In the genomic region with DNA sequence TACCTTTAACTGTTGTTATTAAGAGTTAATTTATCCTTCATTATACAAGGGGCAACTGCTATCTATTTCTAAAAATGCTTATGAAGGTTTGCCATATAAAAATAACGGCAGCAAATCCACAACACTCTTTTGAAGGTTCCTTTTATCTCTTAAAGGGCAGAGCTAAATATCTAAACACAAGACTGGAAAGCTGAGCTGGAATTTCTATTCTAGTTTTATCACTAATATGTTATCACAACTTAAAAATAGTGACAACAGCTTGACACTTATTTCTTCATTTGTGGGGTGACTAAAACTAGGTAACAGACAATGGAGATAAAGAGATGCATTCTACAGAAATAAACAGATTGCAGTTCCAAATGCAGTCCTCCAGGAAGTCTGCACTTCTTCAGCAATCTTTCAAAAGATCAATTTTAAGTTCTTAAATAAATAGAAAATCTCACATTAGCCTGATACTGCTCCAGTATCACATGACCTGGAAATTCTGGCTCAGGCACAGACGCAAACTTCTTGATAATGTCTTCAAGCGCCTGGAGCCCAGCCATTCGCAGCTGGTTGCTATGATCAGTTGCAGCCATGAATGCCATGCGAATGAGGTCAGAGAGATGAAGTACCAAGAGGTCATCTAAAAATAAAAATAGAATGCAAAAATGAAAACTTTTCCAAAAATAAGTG, we compare ENCODE assay signal across 11 cellular contexts. TPM values are rescaled to one million over a fixed set of nuclear protein-coding genes. Genes with fewer than 3 reads are reported as not detected.
DNase-seq lines count a peak whose midpoint lies in the region; ATAC-seq and TF ChIP-seq lines count a peak whose summit lies in the region.
"Had no signal": no experiment of that assay in that cellular context is flagged by ENCODE, and none has a peak within 500 bp of the region (broad histone marks: within the 10 kb centered on the region; RNA-seq: fewer than 3 reads in every experiment).

No MANE protein-coding gene starts in this region.

- no peak overlapping the region for H3K4me3 ChIP-seq in fibroblast of lung (replicated peaks in 1 of 4; ENCODE audit: control extremely low read depth in 1 of 4, insufficient read depth in 1 of 4, low read depth in 3 of 4, low read length in 4 of 4)
- no peak overlapping the region for H3K4me3 ChIP-seq in lung
- H3K4me3 ChIP-seq in tibial nerve, result no peak overlapping the region
- H3K4me3 ChIP-seq: SK-N-MC had no signal

- H3K27me3 ChIP-seq in fibroblast of lung (ENCODE audit: control insufficient read depth, insufficient read depth, low read length), result no peaks in the 10 kb centered on the region
- no peaks in the 10 kb centered on the region for H3K27me3 ChIP-seq in lung (ENCODE audit: control insufficient read depth, insufficient read depth)
- H3K27me3 ChIP-seq in tibial nerve, result no peaks in the 10 kb centered on the region

- no peak for TF ChIP-seq POLR2A in tibial nerve (IDR thresholded peaks at IDR 0.05)

- peak overlapping the region; percentile 85 for H3K27ac ChIP-seq in fibroblast of lung (ENCODE audit: insufficient read depth, low read length)
- peak overlapping the region in 1 of 2 donors; percentile 83 for H3K27ac ChIP-seq in lung (ENCODE audit: low read depth in 1 of 2, low read length in 1 of 2)
- peak overlapping the region in 2 of 4 donors; percentile 38 to 61 for H3K27ac ChIP-seq in tibial nerve
- H3K27ac ChIP-seq: SK-N-MC had no signal

- H3K79me2 ChIP-seq in fibroblast of lung (ENCODE audit: control insufficient read depth, insufficient read depth, low read length), result no peaks in the 10 kb centered on the region

- no peak overlapping the region for H2AFZ ChIP-seq in fibroblast of lung (ENCODE audit: low read length)

- DNase-seq in HS-27A (ENCODE audit: low read depth) (peak; percentile 46), fibroblast of lung (ENCODE audit: low read depth in 2 of 2) (peak; percentile 81 to 89), lung (ENCODE audit: low spot score) (peak; percentile 68), tibial nerve (ENCODE audit: low spot score in 2 of 2) (peak; percentile 58 to 70), NCI-H2171 treated with DMSO at 0.1 percent for 48 hours (lab: John Stamatoyannopoulos, UW) (no peak), NOMO-1 treated with dmso at 0.1 percent for 144 hours (lab: John Stamatoyannopoulos, UW; ENCODE audit: unreplicated experiment) (no peak), cortex of kidney (lab: John Stamatoyannopoulos, UW) (no peak)
- DNase-seq: activated CD4-positive, alpha-beta T cell treated with anti-CD3 and anti-CD28 coated beads for 36 hours; NCI-H2107 had no signal

- peak in 1 of 2 donors; percentile 54 for TF ChIP-seq EP300 in tibial nerve (IDR thresholded peaks at IDR 0.05)

- H3K4me1 ChIP-seq in fibroblast of lung (ENCODE audit: control insufficient read depth, extremely low read depth, insufficient read depth, low read length) (peaks cover 5% of the 10 kb centered on the region), lung (ENCODE audit: control insufficient read depth in 2 of 2, insufficient read depth in 2 of 2, low read length in 2 of 2) (peaks cover 4 to 9% of the 10 kb centered on the region in 2 donors), tibial nerve (peaks cover 0 to 22% (median 8%) of the 10 kb centered on the region in 4 donors)

- H3K36me3 ChIP-seq in fibroblast of lung (ENCODE audit: control insufficient read depth, insufficient read depth, low read length) (no peaks in the 10 kb centered on the region), lung (ENCODE audit: control insufficient read depth in 2 of 2, insufficient read depth in 2 of 2, low read length in 2 of 2) (peaks cover 18 to 19% of the 10 kb centered on the region in 2 donors), tibial nerve (peaks cover 0 to 75% (median 13%) of the 10 kb centered on the region in 3 donors)

- no peak overlapping the region for H3K9ac ChIP-seq in fibroblast of lung (ENCODE audit: insufficient read depth, low read length)

- peak overlapping the region; percentile 28 for H3K4me2 ChIP-seq in fibroblast of lung (ENCODE audit: extremely low read depth, insufficient read depth, low read length)

- TF ChIP-seq CTCF in fibroblast of lung (conservative IDR thresholded peaks at IDR 0.05 in 1 of 2, IDR thresholded peaks at IDR 0.05 in 1 of 2; ENCODE audit: low read depth in 1 of 2, low read length in 2 of 2) (no peak), lung (IDR thresholded peaks at IDR 0.05; ENCODE audit: control extremely low read depth, extremely low read depth) (no peak), tibial nerve (IDR thresholded peaks at IDR 0.05) (no peak)

- 59 to 80% methylated on average over 5 of the region's 5 CpGs for WGBS in lung, 2 donors
- 20 to 28% methylated on average over 5 of the region's 5 CpGs for WGBS in tibial nerve, 2 donors

- no peaks in the 10 kb centered on the region for H4K20me1 ChIP-seq in fibroblast of lung (ENCODE audit: control insufficient read depth, extremely low read depth, insufficient read depth, low read length)

- no peaks in the 10 kb centered on the region for H3K9me3 ChIP-seq in fibroblast of lung (ENCODE audit: control insufficient read depth, insufficient read depth, low read depth, low read length)
- H3K9me3 ChIP-seq in lung (ENCODE audit: control insufficient read depth in 2 of 2, insufficient read depth in 1 of 2, low read length in 1 of 2), result no peaks in the 10 kb centered on the region
- H3K9me3 ChIP-seq in tibial nerve, result no peaks in the 10 kb centered on the region

- ATAC-seq in lung (ENCODE audit: insufficient read depth, low FRiP score), result no peak
- ATAC-seq in HG03439 (IDR thresholded peaks at IDR 0.05; ENCODE audit: unreplicated experiment), result no peak
- ATAC-seq: activated CD4-positive, alpha-beta T cell treated with anti-CD3 and anti-CD28 coated beads for 36 hours had no signal

RNA-seq across cellular contexts. Expression of a gene that starts 54.0 kb away (rescaled TPM):
- total RNA-seq in fibroblast of lung, result 13.4 and 13.7 TPM in 2 replicates
- polyA plus RNA-seq in fibroblast of lung, result 17.5 and 19.9 TPM in 2 replicates
- 10.7 and 12.8 TPM in 2 replicates for polyA plus RNA-seq in fibroblast of lung (2012)
- 7.7 and 8.5 TPM in 2 replicates for polyA minus RNA-seq in fibroblast of lung (ENCODE audit: low replicate concordance)
- total RNA-seq in lung, result 10 to 100 TPM; 24.5 to 35.9 TPM
- polyA plus RNA-seq in lung, result 1 to 10 TPM; 3.7 to 6.9 TPM
- 10 to 100 TPM; 18.2 to 26.4 (median 21.5) TPM for total RNA-seq in tibial nerve

Comparison
In these comparisons a context has a peak if more than half of its experiments do, and no peak if none do; other contexts are left out.
1. DNase-seq: peak in HS-27A (single experiment), fibroblast of lung (2 of 2), lung (single experiment) and tibial nerve (2 of 2); none in NCI-H2171 treated with DMSO at 0.1 percent for 48 hours (single experiment), NOMO-1 treated with dmso at 0.1 percent for 144 hours (single experiment) and cortex of kidney (single experiment).